Comparison of ENCODE assay signal across 15 cellular contexts in genomic region chr1:113036639-113037321, GRCh38. TPM values are rescaled to one million over a fixed set of nuclear protein-coding genes. Genes with fewer than 3 reads are reported as not detected.
DNase-seq lines count a peak whose midpoint lies in the region; ATAC-seq, FAIRE-seq and TF ChIP-seq lines count a peak whose summit lies in the region.
"Had no signal": no experiment of that assay in that cellular context is flagged by ENCODE, and none has a peak within 500 bp of the region (broad histone marks: within the 10 kb centered on the region; RNA-seq: fewer than 3 reads in every experiment).

No MANE protein-coding gene starts in this region.

- H3K4me3 ChIP-seq in bronchial epithelial cell (ENCODE audit: low read depth, low read length) = no peak overlapping the region
- H3K4me3 ChIP-seq: hepatocyte had no signal

- peak; percentile 76 for ATAC-seq in stimulated activated naive CD8-positive, alpha-beta T cell treated with anti-CD3 and anti-CD28 coated beads, Interleukin-15, amount 100 ng/mL, for 72 hours
- ATAC-seq in stimulated activated naive CD8-positive, alpha-beta T cell treated with anti-CD3 and anti-CD28 coated beads, Interleukin-15, Interleukin-2, amounts not matched to agents 100 U/mL and 50 U/mL, for 24 hours = no peak
- peak; percentile 81 for ATAC-seq in HG03432 (IDR thresholded peaks at IDR 0.05; ENCODE audit: unreplicated experiment)
- ATAC-seq in HG03521 (IDR thresholded peaks at IDR 0.05; ENCODE audit: unreplicated experiment) = no peak
- ATAC-seq in T-cell (replicated peaks in 1 of 4) = no peak

- POLR2A ChIA-PET in T-cell (lab: Charles Lee) = no interaction called here

- H3K4me3 Mint-ChIP-seq in stimulated activated naive CD8-positive, alpha-beta T cell treated with anti-CD3 and anti-CD28 coated beads, Interleukin-15, amount 100 ng/mL, for 72 hours = no peak overlapping the region
- no peak overlapping the region for H3K4me3 Mint-ChIP-seq in T-cell

- no peaks in the 10 kb centered on the region for H3K27me3 ChIP-seq in bronchial epithelial cell (ENCODE audit: control insufficient read depth, insufficient read depth, low read length)
- H3K27me3 ChIP-seq: hepatocyte had no signal

- H3K27ac Mint-ChIP-seq in stimulated activated naive CD8-positive, alpha-beta T cell treated with anti-CD3 and anti-CD28 coated beads, Interleukin-15, amount 100 ng/mL, for 72 hours = no peak overlapping the region
- H3K27ac Mint-ChIP-seq in T-cell = no peak overlapping the region

- CTCF ChIA-PET in T-cell (lab: Charles Lee) = no interaction called here

- no peak for TF ChIP-seq CTCF in bronchial epithelial cell (IDR thresholded peaks at IDR 0.05; ENCODE audit: insufficient read depth, low read length, severe bottlenecking)

- H3K9me3 Mint-ChIP-seq in stimulated activated naive CD8-positive, alpha-beta T cell treated with anti-CD3 and anti-CD28 coated beads, Interleukin-15, amount 100 ng/mL, for 72 hours = no peaks in the 10 kb centered on the region
- no peaks in the 10 kb centered on the region for H3K9me3 Mint-ChIP-seq in T-cell

- FAIRE-seq in bronchial epithelial cell (lab: Jason Lieb, UNC) = no peak

- H3K36me3 ChIP-seq in bronchial epithelial cell (ENCODE audit: control insufficient read depth, insufficient read depth, low read length) = no peaks in the 10 kb centered on the region

- H3K27me3 Mint-ChIP-seq in stimulated activated naive CD8-positive, alpha-beta T cell treated with anti-CD3 and anti-CD28 coated beads, Interleukin-15, amount 100 ng/mL, for 72 hours = no peaks in the 10 kb centered on the region
- H3K27me3 Mint-ChIP-seq in T-cell = no peaks in the 10 kb centered on the region

- peaks cover 5% of the 10 kb centered on the region for H3K4me1 Mint-ChIP-seq in stimulated activated naive CD8-positive, alpha-beta T cell treated with anti-CD3 and anti-CD28 coated beads, Interleukin-15, amount 100 ng/mL, for 72 hours
- H3K4me1 Mint-ChIP-seq in T-cell = peaks cover 0 to 7% (median 2%) of the 10 kb centered on the region in 3 donors

- H3K36me3 Mint-ChIP-seq in T-cell = no peaks in the 10 kb centered on the region

- DNase-seq in stimulated activated naive CD8-positive, alpha-beta T cell treated with anti-CD3 and anti-CD28 coated beads, Interleukin-15, amount 100 ng/mL, for 72 hours = no peak
- no peak for DNase-seq in stimulated activated naive CD8-positive, alpha-beta T cell treated with anti-CD3 and anti-CD28 coated beads, Interleukin-15, Interleukin-2, amounts not matched to agents 100 U/mL and 50 U/mL, for 24 hours
- DNase-seq in bronchial epithelial cell (ENCODE audit: low read depth) (peak; percentile 72), NOMO-1 treated with DMSO at 0.1 percent for 48 hours (lab: John Stamatoyannopoulos, UW; ENCODE audit: unreplicated experiment) (no peak), T-cell (no peak), NCI-H2171 treated with DMSO at 0.1 percent for 48 hours (lab: John Stamatoyannopoulos, UW) (no peak)
- DNase-seq: ACHN; activated CD4-positive, CD25-positive, alpha-beta regulatory T cell treated with anti-CD3 and anti-CD28 coated beads, Interleukin-2, amount 50 U/mL, for 72 hours; activated T-cell treated with anti-CD3 and anti-CD28 coated beads, Interleukin-2, amount 50 U/mL, for 48 hours; NCI-H1048; NCI-H774; stimulated activated CD4-positive, alpha-beta T cell treated with anti-CD3 and anti-CD28 coated beads, Interleukin-15, amount 100 ng/mL, for 24 hours had no signal

RNA-seq across cellular contexts. Expression of gene LRIG2, which starts 36.2 kb away (rescaled TPM):
- total RNA-seq in bronchial epithelial cell (10.1 and 10.3 TPM in 2 replicates), T-cell (10 to 100 TPM; 19.5 to 25.4 (median 20.4) TPM)

Comparison
In these comparisons a context has a peak if more than half of its experiments do, and no peak if none do; other contexts are left out.
1. ATAC-seq: peak in stimulated activated naive CD8-positive, alpha-beta T cell treated with anti-CD3 and anti-CD28 coated beads, Interleukin-15, amount 100 ng/mL, for 72 hours (single experiment) and HG03432 (single experiment); none in stimulated activated naive CD8-positive, alpha-beta T cell treated with anti-CD3 and anti-CD28 coated beads, Interleukin-15, Interleukin-2, amounts not matched to agents 100 U/mL and 50 U/mL, for 24 hours (single experiment), HG03521 (single experiment) and T-cell (0 of 4).